12 cellular contexts compared by ENCODE assay signal in the genomic region with DNA sequence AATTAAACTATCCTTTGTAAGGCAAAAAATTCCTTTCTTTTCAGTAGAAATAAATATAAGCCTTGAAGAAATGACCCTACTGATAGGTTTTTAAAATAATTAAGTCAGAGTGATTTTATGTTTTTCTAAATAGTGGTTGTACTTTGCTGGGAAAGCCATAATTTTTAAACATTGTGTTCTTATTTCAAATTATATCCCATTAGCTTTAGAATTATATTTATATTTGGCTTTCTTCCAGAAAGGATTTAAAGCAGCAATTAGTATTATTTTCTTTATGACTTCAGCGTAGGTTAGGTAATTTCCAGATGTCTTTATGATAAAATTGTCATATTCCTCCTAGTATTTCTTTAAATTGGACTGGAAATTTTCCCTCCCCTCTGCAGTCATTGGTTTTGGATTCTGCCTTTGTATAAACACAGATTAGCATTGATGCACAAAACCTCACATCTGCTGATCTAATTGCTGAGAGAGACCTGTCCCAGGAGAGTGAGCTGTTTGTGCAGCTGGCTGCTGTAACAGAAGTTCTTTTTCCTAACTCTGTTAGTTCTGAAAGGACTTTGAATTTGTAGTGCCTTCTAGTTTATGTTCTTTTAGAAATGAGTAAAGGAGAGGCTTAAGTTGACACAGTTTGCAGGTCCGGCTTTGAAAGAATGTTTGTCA. TPM values are rescaled to one million over a fixed set of nuclear protein-coding genes. Genes with fewer than 3 reads are reported as not detected.
DNase-seq lines count a peak whose midpoint lies in the region; ATAC-seq, FAIRE-seq and TF ChIP-seq lines count a peak whose summit lies in the region.
"Had no signal": no experiment of that assay in that cellular context is flagged by ENCODE, and none has a peak within 500 bp of the region (broad histone marks: within the 10 kb centered on the region; RNA-seq: fewer than 3 reads in every experiment).

No MANE protein-coding gene starts in this region.

- H3K36me3 Mint-ChIP-seq in activated T-helper 2 cell treated with anti-CD3 and anti-CD28 coated beads, Interferon-gamma antibody, Interleukin-2, Interleukin-4, amounts not matched to agents 10 μg/mL and 5 μg/mL and 100 μg/mL, durations not matched to agents 14 hours and 24 hours and 36 hours (ENCODE audit: low read depth), result peaks cover 67% of the 10 kb centered on the region

- CTCF ChIA-PET in SK-N-SH (lab: Yijun Ruan, JAX), result interaction anchor here (0.6 to 6.4 kb wide), 12 partner anchors 7 to 289 kb away, joined by 3 to 73 read pairs (median 4); no protein-coding TSS in a partner anchor

- no peak overlapping the region for H3K27ac Mint-ChIP-seq in activated T-helper 2 cell treated with anti-CD3 and anti-CD28 coated beads, Interferon-gamma antibody, Interleukin-2, Interleukin-4, amounts not matched to agents 10 μg/mL and 5 μg/mL and 100 μg/mL, durations not matched to agents 14 hours and 24 hours and 36 hours

- ATAC-seq in GM18520 (IDR thresholded peaks at IDR 0.05; ENCODE audit: unreplicated experiment) (no peak), HG03354 (IDR thresholded peaks at IDR 0.05; ENCODE audit: poor library complexity, severe bottlenecking, unreplicated experiment) (no peak)

- peaks cover 29% of the 10 kb centered on the region for H3F3A ChIP-seq in SK-N-SH (replicated peaks; ENCODE audit: insufficient read depth)

- H3K27me3 Mint-ChIP-seq in activated T-helper 2 cell treated with anti-CD3 and anti-CD28 coated beads, Interferon-gamma antibody, Interleukin-2, Interleukin-4, amounts not matched to agents 10 μg/mL and 5 μg/mL and 100 μg/mL, durations not matched to agents 14 hours and 24 hours and 36 hours (ENCODE audit: low read depth), result no peaks in the 10 kb centered on the region
- H3K27me3 Mint-ChIP-seq: central memory CD8-positive, alpha-beta T cell had no signal

- H3K9me3 Mint-ChIP-seq in activated T-helper 2 cell treated with anti-CD3 and anti-CD28 coated beads, Interferon-gamma antibody, Interleukin-2, Interleukin-4, amounts not matched to agents 10 μg/mL and 5 μg/mL and 100 μg/mL, durations not matched to agents 14 hours and 24 hours and 36 hours, result no peaks in the 10 kb centered on the region
- H3K9me3 Mint-ChIP-seq: central memory CD8-positive, alpha-beta T cell had no signal

- no peak for TF ChIP-seq RAD21 in SK-N-SH (IDR thresholded peaks at IDR 0.05; ENCODE audit: low read length)

- H3K9me2 ChIP-seq in SK-N-SH, result no peaks in the 10 kb centered on the region

- peaks cover 6% of the 10 kb centered on the region for H3K4me1 Mint-ChIP-seq in activated T-helper 2 cell treated with anti-CD3 and anti-CD28 coated beads, Interferon-gamma antibody, Interleukin-2, Interleukin-4, amounts not matched to agents 10 μg/mL and 5 μg/mL and 100 μg/mL, durations not matched to agents 14 hours and 24 hours and 36 hours (ENCODE audit: low read depth)
- H3K4me1 Mint-ChIP-seq: central memory CD8-positive, alpha-beta T cell had no signal

- H3K36me3 ChIP-seq in BLaER1, result peaks cover 77% of the 10 kb centered on the region
- peaks cover 64 to 83% of the 10 kb centered on the region in 2 experiments for H3K36me3 ChIP-seq in SK-N-SH (replicated peaks in 1 of 2; ENCODE audit: control insufficient read depth in 1 of 2, insufficient read depth in 2 of 2, low read length in 1 of 2)
- peaks cover 77% of the 10 kb centered on the region for H3K36me3 ChIP-seq in right atrium auricular region

- 65% methylated on average over 2 of the region's 2 CpGs for WGBS in SK-N-SH (ENCODE audit: low lambda C conversion rate)

- intact Hi-C loops in activated T-helper 2 cell treated with anti-CD3 and anti-CD28 coated beads, Interferon-gamma antibody, Interleukin-2, Interleukin-4, amounts not matched to agents 10 μg/mL and 5 μg/mL and 100 μg/mL, durations not matched to agents 14 hours and 24 hours and 36 hours (cut with micrococcal nuclease), result no loop called here

- TF ChIP-seq EP300 in SK-N-SH (IDR thresholded peaks at IDR 0.05; ENCODE audit: borderline replicate concordance in 1 of 2, low read depth in 1 of 2, low read length in 1 of 2), result no peak

- no peaks in the 10 kb centered on the region; the same call in 1 of the 2 replicates for H3K79me2 ChIP-seq in SK-N-SH (ENCODE audit: insufficient read depth)

- POLR2A ChIA-PET in SK-N-SH (lab: Yijun Ruan, JAX), result no interaction called here

- H3K27me3 ChIP-seq in BLaER1 (no peaks in the 10 kb centered on the region), SK-N-SH (ENCODE audit: insufficient read depth) (no peaks in the 10 kb centered on the region), right atrium auricular region (no peaks in the 10 kb centered on the region)

- H3K4me3 ChIP-seq in BLaER1, result no peak overlapping the region
- no peak overlapping the region for H3K4me3 ChIP-seq in SK-N-SH (ENCODE audit: low read depth in 2 of 2, low read length in 1 of 2)
- H3K4me3 ChIP-seq in right atrium auricular region, result no peak overlapping the region

- H3K4me2 ChIP-seq in BLaER1 (peak overlapping the region; percentile 75), SK-N-SH (no peak overlapping the region)

- H2AFZ ChIP-seq in SK-N-SH (ENCODE audit: low read depth), result no peak overlapping the region

- peak overlapping the region; percentile 84 for H3K27ac ChIP-seq in BLaER1
- peak overlapping the region; percentile 7 to 49 for H3K27ac ChIP-seq in SK-N-SH (ENCODE audit: low read depth in 2 of 2, low read length in 1 of 2)
- H3K27ac ChIP-seq in right atrium auricular region, result peak overlapping the region; percentile 4 to 40

- H3K4me1 ChIP-seq in BLaER1, result peaks cover 34% of the 10 kb centered on the region
- peaks cover 11 to 15% of the 10 kb centered on the region in 2 experiments; a peak in 3 of 4 replicates for H3K4me1 ChIP-seq in SK-N-SH (ENCODE audit: control insufficient read depth in 1 of 2, insufficient read depth in 2 of 2, low read depth in 1 of 2, low read length in 1 of 2)
- H3K4me1 ChIP-seq in right atrium auricular region, result no peaks in the 10 kb centered on the region

- no peaks in the 10 kb centered on the region for H4K20me1 ChIP-seq in BLaER1
- no peaks in the 10 kb centered on the region; the same call in 1 of the 2 replicates for H4K20me1 ChIP-seq in SK-N-SH (ENCODE audit: insufficient read depth)

- DNase-seq in NCI-H1092 (lab: John Stamatoyannopoulos, UW) (peak; percentile 36), SK-N-SH (peak; percentile 37), right atrium auricular region (ENCODE audit: low spot score) (no peak), D721Med (ENCODE audit: insufficient read length, low spot score) (no peak)
- DNase-seq in activated T-helper 2 cell treated with anti-CD3 and anti-CD28 coated beads, Interferon-gamma antibody, Interleukin-2, Interleukin-4, amounts not matched to agents 10 μg/mL and 5 μg/mL and 100 μg/mL, durations not matched to agents 14 hours and 24 hours and 36 hours (ENCODE audit: low spot score), result no peak
- DNase-seq: activated CD4-positive, alpha-beta T cell treated with anti-CD3 and anti-CD28 coated beads for 4 hours; kidney glomerular epithelial cell; NCI-H510A had no signal

- peak overlapping the region; percentile 67; the same call in 1 of the 2 replicates for H3K9ac ChIP-seq in BLaER1
- no peak overlapping the region; the same call in 1 of the 2 replicates for H3K9ac ChIP-seq in SK-N-SH

- TF ChIP-seq CTCF in SK-N-SH (IDR thresholded peaks at IDR 0.05) (no peak), right atrium auricular region (IDR thresholded peaks at IDR 0.05) (no peak), D721Med (IDR thresholded peaks at IDR 0.05; ENCODE audit: insufficient read depth, missing control alignments) (no peak)

- no peak for FAIRE-seq in D721Med (lab: Jason Lieb, UNC)

- no peak overlapping the region for H3K4me3 Mint-ChIP-seq in activated T-helper 2 cell treated with anti-CD3 and anti-CD28 coated beads, Interferon-gamma antibody, Interleukin-2, Interleukin-4, amounts not matched to agents 10 μg/mL and 5 μg/mL and 100 μg/mL, durations not matched to agents 14 hours and 24 hours and 36 hours (ENCODE audit: low read depth)
- H3K4me3 Mint-ChIP-seq: central memory CD8-positive, alpha-beta T cell had no signal

- H3K9me3 ChIP-seq in BLaER1, result no peaks in the 10 kb centered on the region
- H3K9me3 ChIP-seq in SK-N-SH, result no peaks in the 10 kb centered on the region
- H3K9me3 ChIP-seq in right atrium auricular region, result no peaks in the 10 kb centered on the region

TF ChIP-seq in SK-N-SH, 30 proteins besides CTCF, POLR2A, EP300 and RAD21:
- TF ChIP-seq MXI1 (IDR thresholded peaks at IDR 0.05; ENCODE audit: low read depth, low read length), result no peak
- TF ChIP-seq RXRA (IDR thresholded peaks at IDR 0.05; ENCODE audit: borderline replicate concordance, low read depth), result no peak
- 0 out of 2 replicates have a peak, but pooled peaks have one; percentile 8 for TF ChIP-seq NFIC (IDR thresholded peaks at IDR 0.05; ENCODE audit: borderline replicate concordance)

RNA-seq across cellular contexts. Expression of a gene that starts 45.3 kb away (rescaled TPM):
- 89.5 and 142 TPM in 2 replicates for polyA plus RNA-seq in SK-N-SH (2012; rRNA removed)
- polyA plus RNA-seq in SK-N-SH (2012; cell fraction: cytosol; rRNA removed), result 99.2 and 142 TPM in 2 replicates
- 142 and 235 TPM in 2 replicates for polyA plus RNA-seq in SK-N-SH (2012; cell fraction: nucleus; rRNA removed)
- total RNA-seq in right atrium auricular region, result 100 to 1,000 TPM in 1 of 2 donors, 10 to 100 TPM in 1; 91.4 to 102 TPM
- 687 and 692 TPM in 2 replicates for total RNA-seq in activated T-helper 2 cell treated with anti-CD3 and anti-CD28 coated beads, Interferon-gamma antibody, Interleukin-2, Interleukin-4, amounts not matched to agents 10 μg/mL and 5 μg/mL and 100 μg/mL, durations not matched to agents 14 hours and 24 hours and 36 hours

Comparison
In these comparisons a context has a peak if more than half of its experiments do, and no peak if none do; other contexts are left out.
1. H3K27ac ChIP-seq: peak in every context shown above with its lines; median percentile 84 in BLaER1; 28 in SK-N-SH; 22 in right atrium auricular region.
2. DNase-seq: peak in NCI-H1092 (single experiment) and SK-N-SH (single experiment); none in right atrium auricular region (single experiment), D721Med (single experiment) and activated T-helper 2 cell treated with anti-CD3 and anti-CD28 coated beads, Interferon-gamma antibody, Interleukin-2, Interleukin-4, amounts not matched to agents 10 μg/mL and 5 μg/mL and 100 μg/mL, durations not matched to agents 14 hours and 24 hours and 36 hours (single experiment).